In genomic region chr2:173359231-173359630, GRCh38 we compare ENCODE assay signal across 1 cellular context.
TF ChIP-seq lines count a peak whose summit lies in the region.

No MANE protein-coding gene starts in this region.

TF ChIP-seq in HepG2, 621 proteins besides CTCF, POLR2A, EP300 and RAD21:
- no peak for TF ChIP-seq KAT8 (CRISPR knock-in tag; IDR thresholded peaks at IDR 0.05)
- TF ChIP-seq DNMT1 (CRISPR knock-in tag; IDR thresholded peaks at IDR 0.05) = no peak
- TF ChIP-seq GLI4 (CRISPR knock-in tag; IDR thresholded peaks at IDR 0.05; ENCODE audit: borderline replicate concordance) = no peak
- TF ChIP-seq, protein P1, sequence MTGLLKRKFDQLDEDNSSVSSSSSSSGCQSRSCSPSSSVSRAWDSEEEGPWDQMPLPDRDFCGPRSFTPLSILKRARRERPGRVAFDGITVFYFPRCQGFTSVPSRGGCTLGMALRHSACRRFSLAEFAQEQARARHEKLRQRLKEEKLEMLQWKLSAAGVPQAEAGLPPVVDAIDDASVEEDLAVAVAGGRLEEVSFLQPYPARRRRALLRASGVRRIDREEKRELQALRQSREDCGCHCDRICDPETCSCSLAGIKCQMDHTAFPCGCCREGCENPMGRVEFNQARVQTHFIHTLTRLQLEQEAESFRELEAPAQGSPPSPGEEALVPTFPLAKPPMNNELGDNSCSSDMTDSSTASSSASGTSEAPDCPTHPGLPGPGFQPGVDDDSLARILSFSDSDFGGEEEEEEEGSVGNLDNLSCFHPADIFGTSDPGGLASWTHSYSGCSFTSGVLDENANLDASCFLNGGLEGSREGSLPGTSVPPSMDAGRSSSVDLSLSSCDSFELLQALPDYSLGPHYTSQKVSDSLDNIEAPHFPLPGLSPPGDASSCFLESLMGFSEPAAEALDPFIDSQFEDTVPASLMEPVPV (CRISPR knock-in tag; IDR thresholded peaks at IDR 0.05) = no peak
- no peak for TF ChIP-seq NR2C2 (CRISPR knock-in tag; IDR thresholded peaks at IDR 0.05; ENCODE audit: borderline replicate concordance)
- no peak for TF ChIP-seq ZNF142 (CRISPR knock-in tag; IDR thresholded peaks at IDR 0.05)
- TF ChIP-seq, protein P2, sequence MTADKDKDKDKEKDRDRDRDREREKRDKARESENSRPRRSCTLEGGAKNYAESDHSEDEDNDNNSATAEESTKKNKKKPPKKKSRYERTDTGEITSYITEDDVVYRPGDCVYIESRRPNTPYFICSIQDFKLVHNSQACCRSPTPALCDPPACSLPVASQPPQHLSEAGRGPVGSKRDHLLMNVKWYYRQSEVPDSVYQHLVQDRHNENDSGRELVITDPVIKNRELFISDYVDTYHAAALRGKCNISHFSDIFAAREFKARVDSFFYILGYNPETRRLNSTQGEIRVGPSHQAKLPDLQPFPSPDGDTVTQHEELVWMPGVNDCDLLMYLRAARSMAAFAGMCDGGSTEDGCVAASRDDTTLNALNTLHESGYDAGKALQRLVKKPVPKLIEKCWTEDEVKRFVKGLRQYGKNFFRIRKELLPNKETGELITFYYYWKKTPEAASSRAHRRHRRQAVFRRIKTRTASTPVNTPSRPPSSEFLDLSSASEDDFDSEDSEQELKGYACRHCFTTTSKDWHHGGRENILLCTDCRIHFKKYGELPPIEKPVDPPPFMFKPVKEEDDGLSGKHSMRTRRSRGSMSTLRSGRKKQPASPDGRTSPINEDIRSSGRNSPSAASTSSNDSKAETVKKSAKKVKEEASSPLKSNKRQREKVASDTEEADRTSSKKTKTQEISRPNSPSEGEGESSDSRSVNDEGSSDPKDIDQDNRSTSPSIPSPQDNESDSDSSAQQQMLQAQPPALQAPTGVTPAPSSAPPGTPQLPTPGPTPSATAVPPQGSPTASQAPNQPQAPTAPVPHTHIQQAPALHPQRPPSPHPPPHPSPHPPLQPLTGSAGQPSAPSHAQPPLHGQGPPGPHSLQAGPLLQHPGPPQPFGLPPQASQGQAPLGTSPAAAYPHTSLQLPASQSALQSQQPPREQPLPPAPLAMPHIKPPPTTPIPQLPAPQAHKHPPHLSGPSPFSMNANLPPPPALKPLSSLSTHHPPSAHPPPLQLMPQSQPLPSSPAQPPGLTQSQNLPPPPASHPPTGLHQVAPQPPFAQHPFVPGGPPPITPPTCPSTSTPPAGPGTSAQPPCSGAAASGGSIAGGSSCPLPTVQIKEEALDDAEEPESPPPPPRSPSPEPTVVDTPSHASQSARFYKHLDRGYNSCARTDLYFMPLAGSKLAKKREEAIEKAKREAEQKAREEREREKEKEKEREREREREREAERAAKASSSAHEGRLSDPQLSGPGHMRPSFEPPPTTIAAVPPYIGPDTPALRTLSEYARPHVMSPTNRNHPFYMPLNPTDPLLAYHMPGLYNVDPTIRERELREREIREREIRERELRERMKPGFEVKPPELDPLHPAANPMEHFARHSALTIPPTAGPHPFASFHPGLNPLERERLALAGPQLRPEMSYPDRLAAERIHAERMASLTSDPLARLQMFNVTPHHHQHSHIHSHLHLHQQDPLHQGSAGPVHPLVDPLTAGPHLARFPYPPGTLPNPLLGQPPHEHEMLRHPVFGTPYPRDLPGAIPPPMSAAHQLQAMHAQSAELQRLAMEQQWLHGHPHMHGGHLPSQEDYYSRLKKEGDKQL (CRISPR knock-in tag; IDR thresholded peaks at IDR 0.05; ENCODE audit: low read depth) = no peak
- no peak for TF ChIP-seq CHD2 (IDR thresholded peaks at IDR 0.05; ENCODE audit: low read depth, low read length)
- no peak for TF ChIP-seq ZNF614 (CRISPR knock-in tag; IDR thresholded peaks at IDR 0.05; ENCODE audit: borderline replicate concordance)
- no peak for TF ChIP-seq E2F5 (CRISPR knock-in tag; conservative IDR thresholded peaks at IDR 0.05)
TF ChIP-seq in HepG2: peak in this region for 0.
